ENCODE assay signal across 12 cellular contexts in genomic region chr16:11665071-11665491, GRCh38. TPM values are rescaled to one million over a fixed set of nuclear protein-coding genes. Genes with fewer than 3 reads are reported as not detected.
DNase-seq lines count a peak whose midpoint lies in the region; ATAC-seq and TF ChIP-seq lines count a peak whose summit lies in the region.
"Had no signal": no experiment of that assay in that cellular context is flagged by ENCODE, and none has a peak within 500 bp of the region (broad histone marks: within the 10 kb centered on the region; RNA-seq: fewer than 3 reads in every experiment).

No MANE protein-coding gene starts in this region.

- no peak overlapping the region for H2AK5ac ChIP-seq in mesenchymal stem cell (ENCODE audit: low read length, severe bottlenecking)

- H3K4me2 ChIP-seq in mesenchymal stem cell (ENCODE audit: low read length, poor library complexity, severe bottlenecking), result no peak overlapping the region

- no peaks in the 10 kb centered on the region for H3K27me3 ChIP-seq in mesenchymal stem cell (ENCODE audit: control insufficient read depth in 1 of 2, insufficient read depth in 1 of 2, low read length in 2 of 2)
- H3K27me3 ChIP-seq: thyroid gland had no signal

- peak; percentile 32 for DNase-seq in NCI-H1436 (lab: John Stamatoyannopoulos, UW)
- DNase-seq in NCI-H1436 treated with DMSO at 0.1 percent for 48 hours (lab: John Stamatoyannopoulos, UW), result no peak
- peak; percentile 83 for DNase-seq in Jurkat, Clone E6-1 (ENCODE audit: low read depth, low spot score)
- DNase-seq in activated T-cell treated with anti-CD3 and anti-CD28 coated beads, Interleukin-2, amount 50 U/mL, for 48 hours, result peak; percentile 50 to 57
- no peak for DNase-seq in mesenchymal stem cell
- DNase-seq in GM10266 (ENCODE audit: extremely low spot score), result no peak
- DNase-seq: 8988T, GF-D8, nephron progenitor cell, thyroid gland had no signal

- 35% methylated on average over 11 of the region's 11 CpGs for WGBS in mesenchymal stem cell

- H3K79me1 ChIP-seq in mesenchymal stem cell (replicated peaks; ENCODE audit: low read length, poor library complexity, severe bottlenecking), result peaks cover 13% of the 10 kb centered on the region

- H2BK12ac ChIP-seq in mesenchymal stem cell (ENCODE audit: low read length in 2 of 2), result no peak overlapping the region

- H2BK120ac ChIP-seq in mesenchymal stem cell (ENCODE audit: low read depth, low read length), result no peak overlapping the region

- ATAC-seq in HG03025 (IDR thresholded peaks at IDR 0.05; ENCODE audit: low FRiP score, unreplicated experiment), result no peak
- ATAC-seq in GM18519 (IDR thresholded peaks at IDR 0.05; ENCODE audit: low FRiP score, unreplicated experiment), result no peak

- no peaks in the 10 kb centered on the region for H3K9me3 ChIP-seq in mesenchymal stem cell (ENCODE audit: control insufficient read depth, low read length)
- H3K9me3 ChIP-seq: thyroid gland had no signal

- no peak for TF ChIP-seq CTCF in GM10266 (IDR thresholded peaks at IDR 0.05; ENCODE audit: control insufficient read depth, insufficient read depth, low read depth, missing control alignments)

- no peak overlapping the region for H3K27ac ChIP-seq in mesenchymal stem cell (ENCODE audit: low read length, poor library complexity, severe bottlenecking)
- H3K27ac ChIP-seq: thyroid gland had no signal

- no peak overlapping the region for H2BK5ac ChIP-seq in mesenchymal stem cell (ENCODE audit: low read depth, low read length, poor library complexity, severe bottlenecking)

- no peaks in the 10 kb centered on the region for H3K36me3 ChIP-seq in mesenchymal stem cell (ENCODE audit: control insufficient read depth in 1 of 2, insufficient read depth in 2 of 2, low read depth in 1 of 2, low read length in 2 of 2)
- H3K36me3 ChIP-seq: thyroid gland had no signal

- H3K23ac ChIP-seq in mesenchymal stem cell (ENCODE audit: low read length in 2 of 2), result no peak overlapping the region

- peaks cover 16% of the 10 kb centered on the region for H3K4me1 ChIP-seq in mesenchymal stem cell (ENCODE audit: control insufficient read depth, insufficient read depth, low read depth, low read length)

- no peak overlapping the region for H4K91ac ChIP-seq in mesenchymal stem cell (ENCODE audit: low read length)

- H3K4ac ChIP-seq in mesenchymal stem cell (ENCODE audit: low read depth in 1 of 2, low read length in 2 of 2), result no peak overlapping the region

- H3K14ac ChIP-seq in mesenchymal stem cell (ENCODE audit: low read length in 2 of 2), result no peak overlapping the region

- H3K4me3 ChIP-seq in Jurkat, Clone E6-1 (ENCODE audit: low read length), result peak overlapping the region; percentile 53
- no peak overlapping the region for H3K4me3 ChIP-seq in mesenchymal stem cell (ENCODE audit: insufficient read depth in 1 of 2, low read depth in 1 of 2, low read length in 2 of 2)
- H3K4me3 ChIP-seq: thyroid gland had no signal

- peak overlapping the region; percentile 5 for H4K8ac ChIP-seq in mesenchymal stem cell (ENCODE audit: low read length)

- H2AFZ ChIP-seq in mesenchymal stem cell (ENCODE audit: low read depth, low read length), result no peak overlapping the region

- H2BK15ac ChIP-seq in mesenchymal stem cell (ENCODE audit: low read depth, poor library complexity, severe bottlenecking), result no peak overlapping the region

- H3K9ac ChIP-seq in mesenchymal stem cell (ENCODE audit: low read length), result no peak overlapping the region

- H3K18ac ChIP-seq in mesenchymal stem cell (ENCODE audit: low read depth in 1 of 2, low read length in 2 of 2), result no peak overlapping the region

RNA-seq across cellular contexts. Expression of gene SNN, which starts 3.2 kb away (rescaled TPM):
- polyA plus RNA-seq in Jurkat, Clone E6-1 (2012; ENCODE audit: insufficient read depth, insufficient read length), result 25.4 TPM
- 10.0 TPM for polyA plus RNA-seq in mesenchymal stem cell (2013, experiment 1 of 2)
- 10.1 TPM for polyA plus RNA-seq in mesenchymal stem cell (2013, experiment 2 of 2)

Comparison
In these comparisons a context has a peak if more than half of its experiments do, and no peak if none do; other contexts are left out.
1. DNase-seq: peak in NCI-H1436 (single experiment), Jurkat, Clone E6-1 (single experiment) and activated T-cell treated with anti-CD3 and anti-CD28 coated beads, Interleukin-2, amount 50 U/mL, for 48 hours (2 of 2); none in NCI-H1436 treated with DMSO at 0.1 percent for 48 hours (single experiment), mesenchymal stem cell (single experiment) and GM10266 (single experiment).